Comparison of ENCODE assay signal across 21 cellular contexts in the genomic region with DNA sequence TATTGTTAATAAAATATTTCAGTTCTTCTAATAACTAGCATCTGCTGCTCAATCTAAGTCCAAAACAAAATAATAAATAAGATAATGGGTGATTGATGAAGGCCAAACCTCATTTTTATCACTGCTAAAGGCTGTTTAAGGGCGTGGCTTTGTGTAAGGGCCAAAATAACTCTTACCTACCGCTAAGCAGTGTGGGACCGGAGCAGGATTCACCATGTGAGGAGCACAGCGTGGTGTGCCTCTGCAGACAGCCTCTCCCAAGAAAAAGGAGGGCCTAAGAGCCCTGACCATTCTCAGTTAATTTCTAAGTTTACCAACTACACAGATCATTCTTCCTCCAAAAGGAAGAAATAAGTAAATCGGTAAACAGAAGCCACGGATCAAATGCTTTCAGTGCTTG.
"Had no signal": no experiment of that assay in that cellular context is flagged by ENCODE, and none has a peak within 500 bp of the region (broad histone marks: within the 10 kb centered on the region; RNA-seq: fewer than 3 reads in every experiment).

No MANE protein-coding gene starts in this region.

- H3K4me1 ChIP-seq: lower lobe of right lung, pancreas, right lobe of liver, transverse colon, upper lobe of right lung had no signal

- FAIRE-seq: frontal cortex, pancreas, small intestine had no signal

- H3K36me3 Mint-ChIP-seq: immature natural killer cell; natural killer cell; stimulated activated naive B cell treated with anti-CD40 and anti-IgM and Interleukin-4, amounts not matched to agents 10 μg/mL and 1 μg/mL and 100 μg/mL, for 72 hours had no signal

- ATAC-seq: left ventricle myocardium superior; lower lobe of right lung; natural killer cell; pancreas; right lobe of liver; stimulated activated naive B cell treated with anti-CD40 and anti-IgM and Interleukin-4, amounts not matched to agents 10 μg/mL and 1 μg/mL and 100 μg/mL, for 72 hours; upper lobe of right lung had no signal

- DNase-seq: dorsolateral prefrontal cortex; effector CD4-positive, alpha-beta T cell; hypothalamus; immature natural killer cell; islet precursor cell; left ventricle myocardium superior; lower lobe of right lung; natural killer cell; pancreas; right lobe of liver; small intestine; stimulated activated CD4-positive, alpha-beta T cell treated with anti-CD3 and anti-CD28 coated beads, Interleukin-15, amount 100 ng/mL, for 24 hours; stimulated activated CD4-positive, alpha-beta T cell treated with anti-CD3 and anti-CD28 coated beads, Interleukin-2, amount 100 ng/mL, for 48 hours; stimulated activated naive B cell treated with anti-CD40 and anti-IgM and Interleukin-4, amounts not matched to agents 10 μg/mL and 1 μg/mL and 100 μg/mL, for 72 hours; transverse colon; upper lobe of right lung had no signal

- H3K9me3 Mint-ChIP-seq: stimulated activated naive B cell treated with anti-CD40 and anti-IgM and Interleukin-4, amounts not matched to agents 10 μg/mL and 1 μg/mL and 100 μg/mL, for 72 hours; stimulated activated naive CD8-positive, alpha-beta T cell treated with anti-CD3 and anti-CD28 coated beads, Interleukin-15, Interleukin-2, amounts not matched to agents 100 ng/mL and 50 ng/mL, for 24 hours had no signal

- H3K36me3 ChIP-seq: lower lobe of right lung, neutrophil, pancreas, right lobe of liver, suprapubic skin, transverse colon, upper lobe of right lung, vagina had no signal

- H3K4me1 Mint-ChIP-seq: immature natural killer cell; natural killer cell; stimulated activated naive B cell treated with anti-CD40 and anti-IgM and Interleukin-4, amounts not matched to agents 10 μg/mL and 1 μg/mL and 100 μg/mL, for 72 hours had no signal

- H3K4me3 ChIP-seq: dorsolateral prefrontal cortex, lower lobe of right lung, pancreas, right lobe of liver, suprapubic skin, transverse colon, upper lobe of right lung, vagina had no signal

- H3K27ac Mint-ChIP-seq: immature natural killer cell; natural killer cell; stimulated activated naive B cell treated with anti-CD40 and anti-IgM and Interleukin-4, amounts not matched to agents 10 μg/mL and 1 μg/mL and 100 μg/mL, for 72 hours; stimulated activated naive CD8-positive, alpha-beta T cell treated with anti-CD3 and anti-CD28 coated beads, Interleukin-15, Interleukin-2, amounts not matched to agents 100 ng/mL and 50 ng/mL, for 24 hours had no signal

- H3K4me3 Mint-ChIP-seq: immature natural killer cell; natural killer cell; stimulated activated naive B cell treated with anti-CD40 and anti-IgM and Interleukin-4, amounts not matched to agents 10 μg/mL and 1 μg/mL and 100 μg/mL, for 72 hours; stimulated activated naive CD8-positive, alpha-beta T cell treated with anti-CD3 and anti-CD28 coated beads, Interleukin-15, Interleukin-2, amounts not matched to agents 100 ng/mL and 50 ng/mL, for 24 hours had no signal

- H3K27ac ChIP-seq: dorsolateral prefrontal cortex, lower lobe of right lung, neutrophil, pancreas, right lobe of liver, suprapubic skin, upper lobe of right lung, vagina had no signal

- H3K27me3 ChIP-seq: dorsolateral prefrontal cortex, neutrophil, pancreas, right lobe of liver, suprapubic skin, transverse colon, upper lobe of right lung, vagina had no signal

- H3K9me3 ChIP-seq: lower lobe of right lung, neutrophil, pancreas, right lobe of liver, suprapubic skin, transverse colon, upper lobe of right lung, vagina had no signal

- H3K27me3 Mint-ChIP-seq: stimulated activated naive B cell treated with anti-CD40 and anti-IgM and Interleukin-4, amounts not matched to agents 10 μg/mL and 1 μg/mL and 100 μg/mL, for 72 hours; stimulated activated naive CD8-positive, alpha-beta T cell treated with anti-CD3 and anti-CD28 coated beads, Interleukin-15, Interleukin-2, amounts not matched to agents 100 ng/mL and 50 ng/mL, for 24 hours had no signal
